ENCODE assay signal across 3 cellular contexts in genomic region chr1:90892196-90892595, GRCh38.
DNase-seq lines count a peak whose midpoint lies in the region; ATAC-seq, FAIRE-seq and TF ChIP-seq lines count a peak whose summit lies in the region.
"Not testable (repeated sequence)": the region's sequence is repeated elsewhere in the genome, so short reads cannot be mapped to it uniquely, and the experiment has no call there.

No MANE protein-coding gene starts in this region.

- not testable (repeated sequence) for H3K4me1 Mint-ChIP-seq in Caco-2 (ENCODE audit: low read depth, unreplicated experiment)

- TF ChIP-seq EP300 in K562 (IDR thresholded peaks at IDR 0.05; ENCODE audit: low read length): not testable (repeated sequence)

- H3K4me2 ChIP-seq in K562 (ENCODE audit: insufficient read depth, low read length): not testable (repeated sequence)

- not testable (repeated sequence) for H3K79me2 ChIP-seq in K562 (ENCODE audit: control insufficient read depth, insufficient read depth, low read length)

- not testable (repeated sequence) for H3K9ac ChIP-seq in K562 (ENCODE audit: insufficient read depth in 1 of 2, low read depth in 2 of 2, low read length in 2 of 2); kidney (ENCODE audit: low read length in 2 of 2)

- POLR2A ChIA-PET in Caco-2 (lab: Charles Lee); K562 (lab: Yijun Ruan, JAX): not testable (repeated sequence)

- TF ChIP-seq POLR2A in K562 (conservative IDR thresholded peaks at IDR 0.05): not testable (repeated sequence)

- not testable (repeated sequence) for H4K20me1 ChIP-seq in K562 (replicated peaks; ENCODE audit: control insufficient read depth, insufficient read depth, low read length)

- in situ Hi-C loops in K562 (cut with MboI): not testable (repeated sequence)

- H3K27ac Mint-ChIP-seq in Caco-2 (ENCODE audit: unreplicated experiment): peak overlapping the region; percentile 45

- H3K27ac ChIP-seq in K562 (ENCODE audit: extremely low read depth, low read depth, low read length); kidney (ENCODE audit: low read depth in 2 of 2, low read length in 2 of 2): not testable (repeated sequence)

- not testable (repeated sequence) for FAIRE-seq in K562 (lab: Jason Lieb, UNC); kidney (lab: Jason Lieb, UNC)

- H3K36me3 Mint-ChIP-seq in Caco-2 (ENCODE audit: insufficient read depth, unreplicated experiment): peaks cover 19% of the 10 kb centered on the region

- not testable (repeated sequence) for H3K4me3 ChIP-seq in Caco-2 (ENCODE audit: low read depth, low read length); K562; kidney (ENCODE audit: low read length in 2 of 2)

- not testable (repeated sequence) for H3K9me1 ChIP-seq in K562 (ENCODE audit: control insufficient read depth, insufficient read depth, low read length)

- DNase-seq in Caco-2; K562 (ENCODE audit: extremely low read depth in 1 of 4, low spot score in 3 of 4): not testable (repeated sequence)
- DNase-seq in kidney: peak; percentile 46

- not testable (repeated sequence) for BruUV-seq in Caco-2 (replicated peaks; lab: Mats Ljungman, UMichigan); K562 (replicated peaks; lab: Mats Ljungman, UMichigan)

- H2AFZ ChIP-seq in K562 (ENCODE audit: low read depth, low read length): not testable (repeated sequence)

- not testable (repeated sequence) for H3K27me3 Mint-ChIP-seq in Caco-2 (ENCODE audit: insufficient read depth, unreplicated experiment)

- TF ChIP-seq RAD21 in K562 (CRISPR knock-in tag; conservative IDR thresholded peaks at IDR 0.05 in 1 of 2, IDR thresholded peaks at IDR 0.05 in 1 of 2): not testable (repeated sequence)

- not testable (repeated sequence) for H3K9me3 Mint-ChIP-seq in Caco-2 (ENCODE audit: unreplicated experiment)

- CTCF ChIA-PET in Caco-2 (lab: Charles Lee); K562 (lab: Yijun Ruan, JAX; ENCODE audit: low intra/inter-chr PET ratio): not testable (repeated sequence)

- ATAC-seq in K562: not testable (repeated sequence)

- H3K27me3 ChIP-seq in Caco-2 (replicated peaks; ENCODE audit: control insufficient read depth, insufficient read depth, low read length); K562 (ENCODE audit: control insufficient read depth in 2 of 2, insufficient read depth in 2 of 2, low read length in 2 of 2): not testable (repeated sequence)

- TF ChIP-seq CTCF in Caco-2 (IDR thresholded peaks at IDR 0.05; ENCODE audit: insufficient read depth in 1 of 2, low read depth in 1 of 2, low read length in 1 of 2, severe bottlenecking in 1 of 2, unreplicated experiment in 1 of 2); K562 (IDR thresholded peaks at IDR 0.05 in 2 of 3, conservative IDR thresholded peaks at IDR 0.05 in 1 of 3; ENCODE audit: insufficient read depth in 2 of 3, low read depth in 1 of 3, low read length in 3 of 3); kidney (IDR thresholded peaks at IDR 0.05; ENCODE audit: borderline replicate concordance, extremely low read depth, insufficient read depth): not testable (repeated sequence)

- not testable (repeated sequence) for H3K4me3 Mint-ChIP-seq in Caco-2 (ENCODE audit: unreplicated experiment)

- H3K4me1 ChIP-seq in Caco-2; K562 (replicated peaks in 1 of 2; ENCODE audit: control insufficient read depth in 2 of 2, insufficient read depth in 2 of 2, low read length in 2 of 2); kidney (ENCODE audit: control insufficient read depth in 1 of 2, insufficient read depth in 1 of 2, low read depth in 1 of 2, low read length in 2 of 2): not testable (repeated sequence)

- intact Hi-C loops in Caco-2 (cut with micrococcal nuclease; ENCODE audit: unreplicated experiment); K562 (cut with micrococcal nuclease); kidney (cut with DNase I): not testable (repeated sequence)

- WGBS in K562 (ENCODE audit: insufficient coverage, low coverage, missing lambda C conversion rate): 40% methylated on average over 1 of the region's 20 CpGs

- H3K9me3 ChIP-seq in Caco-2; K562 (replicated peaks; ENCODE audit: control insufficient read depth, insufficient read depth, low read depth, low read length); kidney (ENCODE audit: control insufficient read depth in 1 of 2, low read length in 2 of 2): not testable (repeated sequence)

- H3K36me3 ChIP-seq in Caco-2 (ENCODE audit: control insufficient read depth, insufficient read depth, low read length); K562 (ENCODE audit: control insufficient read depth, insufficient read depth, low read length); kidney (ENCODE audit: control insufficient read depth in 1 of 2, insufficient read depth in 2 of 2, low read length in 2 of 2): not testable (repeated sequence)

TF ChIP-seq in K562, 482 proteins besides CTCF, POLR2A, EP300 and RAD21:
- TF ChIP-seq POLR2G (IDR thresholded peaks at IDR 0.05; ENCODE audit: low read depth, low read length): 0 out of 2 replicates have a peak, but pooled peaks have one; percentile 13
